ENCODE assay signal across 12 cellular contexts in the genomic region with DNA sequence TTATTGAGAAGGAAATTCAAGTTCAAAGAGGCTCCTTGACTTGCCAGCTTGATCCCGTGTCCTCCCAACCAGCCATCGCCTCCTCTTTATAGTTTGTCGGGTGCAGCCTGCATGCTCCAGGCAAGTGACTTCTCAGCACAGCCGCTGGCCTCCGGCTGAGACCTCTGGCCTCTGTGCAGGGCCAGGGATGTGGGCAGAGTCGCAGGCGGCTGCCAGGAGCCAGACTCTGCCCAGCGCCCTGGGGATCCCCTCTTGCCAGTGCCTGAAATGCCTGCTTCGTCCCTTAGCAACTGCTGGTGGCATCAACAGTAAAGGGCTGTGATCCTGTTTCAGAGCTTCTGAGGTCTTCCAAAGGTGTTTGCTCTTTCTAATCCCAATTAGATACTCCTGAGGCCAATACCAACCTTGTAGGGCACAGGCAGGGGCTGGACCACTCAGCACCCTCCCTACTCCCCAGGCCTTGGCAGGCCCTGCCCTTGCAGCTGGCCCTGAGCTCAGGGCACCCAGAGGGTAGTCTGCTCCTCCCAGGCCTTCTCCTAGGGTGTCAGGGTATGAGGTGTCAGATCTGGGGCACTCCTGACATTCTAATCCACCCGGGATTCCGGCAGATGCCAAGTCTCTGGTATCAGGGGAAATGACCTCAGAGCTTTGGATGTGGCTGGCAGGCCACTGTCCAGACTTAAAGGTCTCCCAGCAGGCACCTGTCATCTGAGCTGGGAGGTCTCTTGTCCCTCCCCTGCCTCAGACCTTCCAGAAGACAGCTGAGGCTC.
"Had no signal": no experiment of that assay in that cellular context is flagged by ENCODE, and none has a peak within 500 bp of the region (broad histone marks: within the 10 kb centered on the region; RNA-seq: fewer than 3 reads in every experiment).

No MANE protein-coding gene starts in this region.

- H3K9me3 ChIP-seq: esophagus squamous epithelium, left lung, ovary had no signal

- H3K36me3 ChIP-seq: esophagus squamous epithelium, left lung, ovary had no signal

- H3K27ac ChIP-seq: esophagus squamous epithelium, left lung, ovary had no signal

- H3K27me3 ChIP-seq: esophagus squamous epithelium, left lung, ovary had no signal

- ATAC-seq: activated CD4-positive, CD25-positive, alpha-beta regulatory T cell treated with anti-CD3 and anti-CD28 coated beads, Interleukin-2, amount 50 U/mL, for 24 hours; activated naive CD4-positive, alpha-beta T cell treated with anti-CD3 and anti-CD28 coated beads, Interleukin-2, amount 50 U/mL, for 72 hours; activated T-cell treated with anti-CD3 and anti-CD28 coated beads, Interleukin-2, amount 50 U/mL, for 4 hours; left lung had no signal

- DNase-seq: activated effector memory CD4-positive, alpha-beta T cell treated with anti-CD3 and anti-CD28 coated beads, Interleukin-2, amount 50 U/mL, for 16 hours; activated T-cell treated with anti-CD3 and anti-CD28 coated beads, Interleukin-2, amount 50 U/mL, for 4 hours; esophagus squamous epithelium; foreskin fibroblast; left lung; mesenchymal stem cell; ovary; stimulated activated naive CD4-positive, alpha-beta T cell; SW 1271 had no signal

- H3K4me2 ChIP-seq: smooth muscle cell had no signal

- H3K4me3 ChIP-seq: esophagus squamous epithelium, left lung, ovary, smooth muscle cell had no signal
